ENCODE assay signal across 17 cellular contexts in the genomic region with DNA sequence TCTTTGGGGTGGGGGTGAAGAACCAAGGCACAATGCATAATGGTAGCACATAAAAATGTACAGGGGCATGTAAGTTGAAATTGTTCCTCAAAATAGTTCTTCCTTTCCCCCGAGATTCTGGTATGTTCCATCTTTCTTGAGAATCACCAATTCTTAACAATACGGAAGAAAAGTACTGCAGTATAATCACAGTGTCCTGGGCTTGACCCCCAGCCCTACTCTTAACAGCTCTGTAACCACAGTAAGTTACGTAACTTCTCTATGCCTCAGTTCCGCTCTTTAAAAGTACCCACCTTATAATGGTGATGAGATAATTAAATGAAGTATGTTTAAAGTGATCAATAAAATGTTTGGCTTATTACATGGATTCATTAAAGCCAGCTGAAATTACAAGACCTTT.
"Had no signal": no experiment of that assay in that cellular context is flagged by ENCODE, and none has a peak within 500 bp of the region (broad histone marks: within the 10 kb centered on the region; RNA-seq: fewer than 3 reads in every experiment).

No MANE protein-coding gene starts in this region.

- H3K27me3 ChIP-seq: body of pancreas, colonic mucosa, esophagus squamous epithelium, pancreas, transverse colon had no signal

- ATAC-seq: body of pancreas; left lobe of liver; mucosa of descending colon; naive thymus-derived CD8-positive, alpha-beta T cell; stimulated activated effector memory CD8-positive, alpha-beta T cell treated with anti-CD3 and anti-CD28 coated beads, Interleukin-12 subunit alpha, Interleukin-12 subunit beta, amount 100 ng/mL, for 72 hours had no signal

- H3K36me3 ChIP-seq: colonic mucosa, esophagus squamous epithelium, pancreas, transverse colon had no signal

- H3K27ac ChIP-seq: body of pancreas, colonic mucosa, pancreas, transverse colon had no signal

- H3K9me3 ChIP-seq: body of pancreas, colonic mucosa, esophagus squamous epithelium, mucosa of descending colon, pancreas, transverse colon had no signal

- H3K4me3 ChIP-seq: body of pancreas, colonic mucosa, esophagus squamous epithelium, mucosa of descending colon, pancreas, transverse colon had no signal

- DNase-seq: activated CD4-positive, CD25-positive, alpha-beta regulatory T cell treated with anti-CD3 and anti-CD28 coated beads, Interleukin-2, amount 50 U/mL, for 72 hours; activated naive CD8-positive, alpha-beta T cell treated with anti-CD3 and anti-CD28 coated beads for 36 hours; amygdala; body of pancreas; caudate nucleus; colonic mucosa; effector CD4-positive, alpha-beta T cell; esophagus squamous epithelium; hippocampal formation; mammary epithelial cell; mucosa of descending colon; naive thymus-derived CD8-positive, alpha-beta T cell; pancreas; T-helper 9 cell; transverse colon had no signal
